8 cellular contexts compared by ENCODE assay signal in the genomic region with DNA sequence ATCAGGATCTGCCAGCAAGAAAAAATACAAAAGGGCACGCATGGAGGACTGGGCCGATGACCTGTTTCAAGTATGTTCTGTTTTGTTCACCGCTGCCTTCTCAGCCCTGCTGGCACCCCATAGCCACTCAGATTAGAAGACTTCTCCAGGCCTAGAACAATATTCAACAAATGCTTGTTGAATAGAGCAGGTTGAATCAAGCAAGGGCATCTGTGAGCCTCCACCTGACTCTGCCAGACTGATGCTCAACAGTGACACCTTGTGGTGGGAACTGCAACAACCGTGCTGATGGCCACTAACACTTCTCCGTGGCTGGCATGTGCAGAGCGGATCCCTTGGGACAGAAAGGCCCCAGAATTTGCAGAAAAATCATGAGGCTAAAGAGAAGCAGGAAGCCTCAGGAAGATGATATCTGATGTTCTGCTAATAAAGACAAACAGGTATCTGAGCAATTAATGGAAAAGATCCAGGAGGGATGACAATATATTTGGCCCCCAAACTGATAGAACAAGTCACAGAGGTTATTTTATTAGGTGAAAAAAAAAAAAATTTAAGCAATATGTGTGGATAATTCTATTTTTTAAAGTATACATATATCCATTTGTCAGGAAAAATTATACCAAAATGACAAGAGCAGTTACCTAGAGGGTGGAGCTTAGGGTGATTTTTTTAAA.
DNase-seq lines count a peak whose midpoint lies in the region; ATAC-seq and TF ChIP-seq lines count a peak whose summit lies in the region.

No MANE protein-coding gene starts in this region.

- TF ChIP-seq CTCF in GM12874 (IDR thresholded peaks at IDR 0.05; ENCODE audit: insufficient read depth, low read depth, low read length) (peak; percentile 73), WTC11 (IDR thresholded peaks at IDR 0.05) (peak; percentile 85), fibroblast of lung (conservative IDR thresholded peaks at IDR 0.05 in 1 of 2, IDR thresholded peaks at IDR 0.05 in 1 of 2; ENCODE audit: low read depth in 1 of 2, low read length in 2 of 2) (peak; percentile 53 to 68), retinal pigment epithelial cell (conservative IDR thresholded peaks at IDR 0.05; ENCODE audit: low read depth, low read length) (peak; percentile 89)

- H3K27me3 ChIP-seq in fibroblast of lung (ENCODE audit: control insufficient read depth, insufficient read depth, low read length), result no peaks in the 10 kb centered on the region

- H3K9me3 ChIP-seq in fibroblast of lung (ENCODE audit: control insufficient read depth, insufficient read depth, low read depth, low read length), result no peaks in the 10 kb centered on the region

- H3K27ac ChIP-seq in fibroblast of lung (ENCODE audit: insufficient read depth, low read length), result no peak overlapping the region

- no peaks in the 10 kb centered on the region for H3K4me1 ChIP-seq in fibroblast of lung (ENCODE audit: control insufficient read depth, extremely low read depth, insufficient read depth, low read length)

- DNase-seq in AG08396 (ENCODE audit: low spot score) (peak; percentile 53), NCI-H2029 treated with DMSO at 0.1 percent for 48 hours (lab: John Stamatoyannopoulos, UW) (peak; percentile 57), WTC11 (ENCODE audit: low spot score) (peak; percentile 86), fibroblast of lung (ENCODE audit: low read depth in 2 of 2) (peak; percentile 22 to 33), retinal pigment epithelial cell (ENCODE audit: low read depth) (no peak)

- H3K4me1 Mint-ChIP-seq in WTC11, result peaks cover 5% of the 10 kb centered on the region; the same call in 1 of the 2 replicates

- H3K4me2 ChIP-seq in fibroblast of lung (ENCODE audit: extremely low read depth, insufficient read depth, low read length), result no peak overlapping the region

- no peaks in the 10 kb centered on the region for H3K36me3 ChIP-seq in fibroblast of lung (ENCODE audit: control insufficient read depth, insufficient read depth, low read length)

- H4K20me1 ChIP-seq in fibroblast of lung (ENCODE audit: control insufficient read depth, extremely low read depth, insufficient read depth, low read length), result no peaks in the 10 kb centered on the region

- peak; percentile 81 for ATAC-seq in WTC11
- ATAC-seq in GM19035 (IDR thresholded peaks at IDR 0.05; ENCODE audit: unreplicated experiment), result no peak
- ATAC-seq in HG03457 (IDR thresholded peaks at IDR 0.05; ENCODE audit: unreplicated experiment), result no peak

- no peak overlapping the region for H3K27ac Mint-ChIP-seq in WTC11

- POLR2A ChIA-PET in WTC11 (lab: Charles Lee), result no interaction called here

- no peak overlapping the region for H3K4me3 ChIP-seq in fibroblast of lung (replicated peaks in 1 of 4; ENCODE audit: control extremely low read depth in 1 of 4, insufficient read depth in 1 of 4, low read depth in 3 of 4, low read length in 4 of 4)
- H3K4me3 ChIP-seq in retinal pigment epithelial cell (ENCODE audit: low read length), result no peak overlapping the region

- H3K36me3 Mint-ChIP-seq in WTC11, result no peaks in the 10 kb centered on the region

- no peaks in the 10 kb centered on the region for H3K9me3 Mint-ChIP-seq in WTC11

- CTCF ChIA-PET in WTC11 (lab: Charles Lee), result interaction anchor here (1.1 to 7.4 kb wide), 3 partner anchors 17 to 618 kb away, joined by 3 to 72 read pairs (median 6); no protein-coding TSS in a partner anchor

- H3K4me3 Mint-ChIP-seq in WTC11, result no peak overlapping the region

- H3K79me2 ChIP-seq in fibroblast of lung (ENCODE audit: control insufficient read depth, insufficient read depth, low read length), result no peaks in the 10 kb centered on the region

- no peaks in the 10 kb centered on the region for H3K27me3 Mint-ChIP-seq in WTC11 (ENCODE audit: low read depth)

- H3K9ac ChIP-seq in fibroblast of lung (ENCODE audit: insufficient read depth, low read length), result no peak overlapping the region

- H2AFZ ChIP-seq in fibroblast of lung (ENCODE audit: low read length), result no peak overlapping the region

TF ChIP-seq in WTC11, 78 proteins besides CTCF, POLR2A, EP300 and RAD21:
- TF ChIP-seq, protein P1, sequence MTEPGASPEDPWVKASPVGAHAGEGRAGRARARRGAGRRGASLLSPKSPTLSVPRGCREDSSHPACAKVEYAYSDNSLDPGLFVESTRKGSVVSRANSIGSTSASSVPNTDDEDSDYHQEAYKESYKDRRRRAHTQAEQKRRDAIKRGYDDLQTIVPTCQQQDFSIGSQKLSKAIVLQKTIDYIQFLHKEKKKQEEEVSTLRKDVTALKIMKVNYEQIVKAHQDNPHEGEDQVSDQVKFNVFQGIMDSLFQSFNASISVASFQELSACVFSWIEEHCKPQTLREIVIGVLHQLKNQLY (CRISPR knock-in tag; IDR thresholded peaks at IDR 0.05), result no peak
- TF ChIP-seq ZNF423 (CRISPR knock-in tag; IDR thresholded peaks at IDR 0.05) (no peak), TP53 (CRISPR knock-in tag; IDR thresholded peaks at IDR 0.05) (no peak), ETV6 (CRISPR knock-in tag; IDR thresholded peaks at IDR 0.05) (no peak), KAT7 (CRISPR knock-in tag; IDR thresholded peaks at IDR 0.05; ENCODE audit: borderline replicate concordance) (no peak)
- TF ChIP-seq, protein P2, sequence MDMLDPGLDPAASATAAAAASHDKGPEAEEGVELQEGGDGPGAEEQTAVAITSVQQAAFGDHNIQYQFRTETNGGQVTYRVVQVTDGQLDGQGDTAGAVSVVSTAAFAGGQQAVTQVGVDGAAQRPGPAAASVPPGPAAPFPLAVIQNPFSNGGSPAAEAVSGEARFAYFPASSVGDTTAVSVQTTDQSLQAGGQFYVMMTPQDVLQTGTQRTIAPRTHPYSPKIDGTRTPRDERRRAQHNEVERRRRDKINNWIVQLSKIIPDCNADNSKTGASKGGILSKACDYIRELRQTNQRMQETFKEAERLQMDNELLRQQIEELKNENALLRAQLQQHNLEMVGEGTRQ (CRISPR knock-in tag; IDR thresholded peaks at IDR 0.05), result peak; percentile 24; the same call in 1 of the 2 replicates
TF ChIP-seq in WTC11: peak in this region for 1.
